ENCODE assay signal across 8 cellular contexts in the genomic region with DNA sequence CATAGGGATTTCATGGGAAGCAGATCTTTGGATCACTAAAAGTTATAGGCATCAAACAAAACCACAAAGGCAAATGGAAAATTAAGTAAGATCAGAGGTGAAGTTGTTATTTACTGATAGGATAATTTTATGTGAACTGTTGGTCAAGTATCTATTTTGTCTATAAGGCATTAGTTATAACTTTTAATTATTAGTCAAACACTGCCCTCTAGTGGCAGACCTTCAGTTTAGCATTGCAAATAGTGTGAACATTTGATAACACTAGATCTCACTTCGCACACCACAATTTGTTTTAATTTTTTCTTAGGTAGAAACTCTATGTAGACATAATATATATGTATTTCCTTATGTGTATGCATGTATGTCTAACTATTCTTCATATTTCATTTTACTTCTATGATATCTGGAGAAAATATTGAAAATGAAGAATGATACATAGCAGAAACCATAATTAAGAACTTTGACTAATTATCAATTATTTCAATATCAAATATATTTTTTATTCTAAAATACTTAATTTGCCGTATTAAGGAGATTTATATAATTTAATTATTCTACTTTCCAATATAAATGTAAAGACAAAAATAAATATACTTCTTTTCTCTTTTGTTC.
A peak's percentile ranks its signal among the peaks of the same experiment; 100 is the strongest.
DNase-seq lines count a peak whose midpoint lies in the region; ATAC-seq and TF ChIP-seq lines count a peak whose summit lies in the region.

No MANE protein-coding gene starts in this region.

- H3K9me2 ChIP-seq in GM23338 (ENCODE audit: insufficient read depth): peaks cover under 1% of the 10 kb centered on the region; the same call in 1 of the 2 replicates

- DNase-seq in A673 (ENCODE audit: low spot score) (peak; percentile 62), GM03348 (ENCODE audit: low spot score) (peak; percentile 50), GM23338 (ENCODE audit: low spot score) (peak; percentile 73), LHCN-M2 (ENCODE audit: low read depth) (peak; percentile 42), SJCRH30 (peak; percentile 13 to 71), fibroblast of peridontal ligament (ENCODE audit: extremely low read depth) (peak; percentile 58), retina (peak; percentile 21)
- no peak for DNase-seq in activated CD8-positive, alpha-beta memory T cell treated with anti-CD3 and anti-CD28 coated beads, Interleukin-2, amount 50 U/mL, for 48 hours

- H3K27me3 Mint-ChIP-seq in GM23338 (ENCODE audit: insufficient read depth, low read depth, poor library complexity): peaks cover 6% of the 10 kb centered on the region

- H3K4me1 Mint-ChIP-seq in GM23338: no peaks in the 10 kb centered on the region

- H3K4me3 ChIP-seq in A673 (ENCODE audit: low read depth, low read length, poor library complexity, severe bottlenecking) (no peak overlapping the region), GM23338 (no peak overlapping the region), SJCRH30 (no peak overlapping the region)

- H3F3A ChIP-seq in GM23338 (replicated peaks; ENCODE audit: low read depth): no peaks in the 10 kb centered on the region

- H3K36me3 ChIP-seq in A673 (ENCODE audit: insufficient read depth, low read length, poor library complexity, severe bottlenecking) (no peaks in the 10 kb centered on the region), GM23338 (ENCODE audit: insufficient read depth) (no peaks in the 10 kb centered on the region), SJCRH30 (no peaks in the 10 kb centered on the region)

- peak; percentile 77 for TF ChIP-seq CTCF in A673 (conservative IDR thresholded peaks at IDR 0.05; ENCODE audit: low read depth, low read length)
- peak; percentile 59 to 82 for TF ChIP-seq CTCF in GM23338 (conservative IDR thresholded peaks at IDR 0.05; ENCODE audit: low read depth in 2 of 2)

- ATAC-seq in GM23338: peak; percentile 45; the same call in 2 of the 3 replicates

- peaks cover 37% of the 10 kb centered on the region for H3K9me3 Mint-ChIP-seq in GM23338

- intact Hi-C loops in A673 (cut with micrococcal nuclease; ENCODE audit: unreplicated experiment): loop anchor here (5.0 to 10.0 kb wide), 2 partner anchors 832 to 889 kb away; no protein-coding TSS in a partner anchor

- CTCF ChIA-PET in A673 (lab: Charles Lee): no interaction called here

- no peak overlapping the region for H2AFZ ChIP-seq in GM23338

- no peak overlapping the region for H3K27ac ChIP-seq in A673 (ENCODE audit: low read depth, low read length, poor library complexity, severe bottlenecking)
- H3K27ac ChIP-seq in GM23338 (ENCODE audit: low read depth): no peak overlapping the region
- no peak overlapping the region for H3K27ac ChIP-seq in SJCRH30

- H3K27me3 ChIP-seq in A673 (replicated peaks; ENCODE audit: insufficient read depth, low read depth, low read length, poor library complexity): no peaks in the 10 kb centered on the region
- H3K27me3 ChIP-seq in GM23338 (ENCODE audit: insufficient read depth): no peaks in the 10 kb centered on the region
- no peaks in the 10 kb centered on the region for H3K27me3 ChIP-seq in SJCRH30

- no peak overlapping the region for H3K4me2 ChIP-seq in GM23338

- POLR2A ChIA-PET in A673 (lab: Charles Lee; ENCODE audit: low non-redundant PET): no interaction called here

- no peak overlapping the region for H3K4me3 Mint-ChIP-seq in GM23338

- BruUV-seq in A673 (replicated peaks; lab: Mats Ljungman, UMichigan): no TSS peak

- no peak overlapping the region for H3K27ac Mint-ChIP-seq in GM23338

- peaks cover 31% of the 10 kb centered on the region for H3K36me3 Mint-ChIP-seq in GM23338 (ENCODE audit: low read depth)

- H3K79me2 ChIP-seq in GM23338 (replicated peaks; ENCODE audit: insufficient read depth): no peaks in the 10 kb centered on the region

- H3K4me1 ChIP-seq in A673 (ENCODE audit: insufficient read depth, low read length, poor library complexity, severe bottlenecking) (no peaks in the 10 kb centered on the region), GM23338 (ENCODE audit: insufficient read depth) (no peaks in the 10 kb centered on the region), SJCRH30 (no peaks in the 10 kb centered on the region)

- H3K9me3 ChIP-seq in A673 (ENCODE audit: low read depth, low read length, poor library complexity, severe bottlenecking) (no peaks in the 10 kb centered on the region), SJCRH30 (replicated peaks) (no peaks in the 10 kb centered on the region)

- no peaks in the 10 kb centered on the region for H4K20me1 ChIP-seq in GM23338 (replicated peaks; ENCODE audit: insufficient read depth)

TF ChIP-seq in GM23338, 12 proteins besides CTCF, POLR2A, EP300 and RAD21 (continues in another document):
- TF ChIP-seq POLR2AphosphoS5 (IDR thresholded peaks at IDR 0.05; ENCODE audit: low read depth) (no peak), JUNB (IDR thresholded peaks at IDR 0.05; ENCODE audit: unreplicated experiment) (no peak), ZNF114 (CRISPR knock-in tag; IDR thresholded peaks at IDR 0.05) (no peak), CREB1 (CRISPR knock-in tag; IDR thresholded peaks at IDR 0.05; ENCODE audit: low read depth) (no peak), ZNF331 (CRISPR knock-in tag; IDR thresholded peaks at IDR 0.05; ENCODE audit: low read depth) (no peak), STAT1 (IDR thresholded peaks at IDR 0.05; ENCODE audit: unreplicated experiment) (no peak), EZH2 (IDR thresholded peaks at IDR 0.05; ENCODE audit: low read depth, unreplicated experiment) (no peak), EZH2phosphoT487 (IDR thresholded peaks at IDR 0.05; ENCODE audit: unreplicated experiment) (no peak)
- TF ChIP-seq, protein P1, sequence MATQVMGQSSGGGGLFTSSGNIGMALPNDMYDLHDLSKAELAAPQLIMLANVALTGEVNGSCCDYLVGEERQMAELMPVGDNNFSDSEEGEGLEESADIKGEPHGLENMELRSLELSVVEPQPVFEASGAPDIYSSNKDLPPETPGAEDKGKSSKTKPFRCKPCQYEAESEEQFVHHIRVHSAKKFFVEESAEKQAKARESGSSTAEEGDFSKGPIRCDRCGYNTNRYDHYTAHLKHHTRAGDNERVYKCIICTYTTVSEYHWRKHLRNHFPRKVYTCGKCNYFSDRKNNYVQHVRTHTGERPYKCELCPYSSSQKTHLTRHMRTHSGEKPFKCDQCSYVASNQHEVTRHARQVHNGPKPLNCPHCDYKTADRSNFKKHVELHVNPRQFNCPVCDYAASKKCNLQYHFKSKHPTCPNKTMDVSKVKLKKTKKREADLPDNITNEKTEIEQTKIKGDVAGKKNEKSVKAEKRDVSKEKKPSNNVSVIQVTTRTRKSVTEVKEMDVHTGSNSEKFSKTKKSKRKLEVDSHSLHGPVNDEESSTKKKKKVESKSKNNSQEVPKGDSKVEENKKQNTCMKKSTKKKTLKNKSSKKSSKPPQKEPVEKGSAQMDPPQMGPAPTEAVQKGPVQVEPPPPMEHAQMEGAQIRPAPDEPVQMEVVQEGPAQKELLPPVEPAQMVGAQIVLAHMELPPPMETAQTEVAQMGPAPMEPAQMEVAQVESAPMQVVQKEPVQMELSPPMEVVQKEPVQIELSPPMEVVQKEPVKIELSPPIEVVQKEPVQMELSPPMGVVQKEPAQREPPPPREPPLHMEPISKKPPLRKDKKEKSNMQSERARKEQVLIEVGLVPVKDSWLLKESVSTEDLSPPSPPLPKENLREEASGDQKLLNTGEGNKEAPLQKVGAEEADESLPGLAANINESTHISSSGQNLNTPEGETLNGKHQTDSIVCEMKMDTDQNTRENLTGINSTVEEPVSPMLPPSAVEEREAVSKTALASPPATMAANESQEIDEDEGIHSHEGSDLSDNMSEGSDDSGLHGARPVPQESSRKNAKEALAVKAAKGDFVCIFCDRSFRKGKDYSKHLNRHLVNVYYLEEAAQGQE (IDR thresholded peaks at IDR 0.05; ENCODE audit: unreplicated experiment): no peak
